Comparison of ENCODE assay signal across 12 cellular contexts in genomic region chr2:135807874-135808273, GRCh38. TPM values are rescaled to one million over a fixed set of nuclear protein-coding genes. Genes with fewer than 3 reads are reported as not detected.
"Had no signal": no experiment of that assay in that cellular context is flagged by ENCODE, and none has a peak within 500 bp of the region (broad histone marks: within the 10 kb centered on the region; RNA-seq: fewer than 3 reads in every experiment).

No MANE protein-coding gene starts in this region.

RNA-seq across cellular contexts. Expression of gene LCT, which starts 29.1 kb away (rescaled TPM):
- total RNA-seq: dermis blood vessel endothelial cell, dermis microvascular lymphatic vessel endothelial cell, epithelial cell of proximal tubule, esophagus mucosa, esophagus muscularis mucosa, foreskin keratinocyte, frontal cortex, gastroesophageal sphincter, heart right ventricle had no signal
- polyA plus RNA-seq: endothelial cell of umbilical vein, fibroblast of lung, foreskin keratinocyte, heart left ventricle, heart right ventricle had no signal
